In genomic region chr4:7928711-7929505, GRCh38 we compare ENCODE assay signal across 9 cellular contexts. TPM values are rescaled to one million over a fixed set of nuclear protein-coding genes. Genes with fewer than 3 reads are reported as not detected.
A peak's percentile ranks its signal among the peaks of the same experiment; 100 is the strongest.
DNase-seq lines count a peak whose midpoint lies in the region; ATAC-seq and TF ChIP-seq lines count a peak whose summit lies in the region.
"Had no signal": no experiment of that assay in that cellular context is flagged by ENCODE, and none has a peak within 500 bp of the region (broad histone marks: within the 10 kb centered on the region; RNA-seq: fewer than 3 reads in every experiment).

No MANE protein-coding gene starts in this region.

- H3K4me3 ChIP-seq in foreskin fibroblast (ENCODE audit: low read depth in 1 of 2, low read length in 2 of 2) (no peak overlapping the region), parathyroid adenoma (ENCODE audit: low read depth, low read length) (no peak overlapping the region)

- peaks cover 2% of the 10 kb centered on the region for H3K4me1 Mint-ChIP-seq in CD14-positive monocyte

- H3K79me2 ChIP-seq in parathyroid adenoma = peaks cover 33% of the 10 kb centered on the region

- H3K27ac ChIP-seq in VCaP = no peak overlapping the region
- no peak overlapping the region for H3K27ac ChIP-seq in parathyroid adenoma

- in situ Hi-C loops in GM13976 (cut with MboI; ENCODE audit: low sequenced_read_pairs, unreplicated experiment) = no loop called here

- no peak overlapping the region for H2AFZ ChIP-seq in parathyroid adenoma

- peaks cover 18 to 28% (median 19%) of the 10 kb centered on the region in 3 donors for H3K27me3 Mint-ChIP-seq in CD14-positive monocyte (ENCODE audit: low read depth in 3 of 3)
- H3K27me3 Mint-ChIP-seq: activated CD8-positive, alpha-beta T cell treated with anti-CD3 and anti-CD28 coated beads for 36 hours had no signal

- H3K4me3 Mint-ChIP-seq in CD14-positive monocyte = no peak overlapping the region
- H3K4me3 Mint-ChIP-seq: activated CD8-positive, alpha-beta T cell treated with anti-CD3 and anti-CD28 coated beads for 36 hours had no signal

- intact Hi-C loops in CD14-positive monocyte (cut with micrococcal nuclease) = no loop called here

- H3K4me1 ChIP-seq in parathyroid adenoma = peaks cover 7% of the 10 kb centered on the region

- H3K36me3 ChIP-seq in parathyroid adenoma (ENCODE audit: control insufficient read depth, insufficient read depth, low read length) = no peaks in the 10 kb centered on the region

- DNase-seq in GM13976 (ENCODE audit: low spot score) (no peak), foreskin fibroblast (peak in 1 of 2 donors; percentile 70), COR-L47 (lab: John Stamatoyannopoulos, UW) (no peak), CD14-positive monocyte (ENCODE audit: low spot score) (no peak)
- DNase-seq in activated CD4-positive, CD25-positive, alpha-beta regulatory T cell treated with anti-CD3 and anti-CD28 coated beads, Interleukin-2, amount 50 U/mL, for 72 hours = no peak
- DNase-seq: activated CD8-positive, alpha-beta T cell treated with anti-CD3 and anti-CD28 coated beads for 36 hours had no signal

- no peak for ATAC-seq in HG03439 (IDR thresholded peaks at IDR 0.05; ENCODE audit: unreplicated experiment)
- ATAC-seq: activated CD8-positive, alpha-beta T cell treated with anti-CD3 and anti-CD28 coated beads for 36 hours had no signal

- no peak overlapping the region for H3K4me2 ChIP-seq in parathyroid adenoma (ENCODE audit: low read length)

- H3K9ac ChIP-seq in parathyroid adenoma = no peak overlapping the region

- H3K9me3 ChIP-seq in parathyroid adenoma (ENCODE audit: control insufficient read depth, low read length) = no peaks in the 10 kb centered on the region

- TF ChIP-seq CTCF in GM13976 (IDR thresholded peaks at IDR 0.05; ENCODE audit: borderline replicate concordance, control extremely low read depth, extremely low read depth, insufficient read depth, missing control alignments) (peak; percentile 12), VCaP (conservative IDR thresholded peaks at IDR 0.05) (peak; percentile 62), foreskin fibroblast (IDR thresholded peaks at IDR 0.05; ENCODE audit: low read depth, low read length) (peak; percentile 31), parathyroid adenoma (IDR thresholded peaks at IDR 0.05) (peak; percentile 27), CD14-positive monocyte (IDR thresholded peaks at IDR 0.05) (no peak)

- peaks cover 0 to 10% (median 0%) of the 10 kb centered on the region in 7 donors for H3K9me3 Mint-ChIP-seq in CD14-positive monocyte

- H3K36me3 Mint-ChIP-seq in CD14-positive monocyte = no peaks in the 10 kb centered on the region

- H3K27me3 ChIP-seq in parathyroid adenoma (ENCODE audit: control insufficient read depth, insufficient read depth, low read length) = no peaks in the 10 kb centered on the region

- H3K27ac Mint-ChIP-seq in CD14-positive monocyte = no peak overlapping the region
- H3K27ac Mint-ChIP-seq: activated CD8-positive, alpha-beta T cell treated with anti-CD3 and anti-CD28 coated beads for 36 hours had no signal

RNA-seq across cellular contexts. Expression of gene AFAP1, which starts 10.8 kb away (rescaled TPM):
- not detected for polyA plus RNA-seq in CD14-positive monocyte
